Comparison of ENCODE assay signal across 12 cellular contexts in genomic region chr18:77123313-77124231, GRCh38. TPM values are rescaled to one million over a fixed set of nuclear protein-coding genes. Genes with fewer than 3 reads are reported as not detected.
A peak's percentile ranks its signal among the peaks of the same experiment; 100 is the strongest.
DNase-seq lines count a peak whose midpoint lies in the region; ATAC-seq and TF ChIP-seq lines count a peak whose summit lies in the region.
"Had no signal": no experiment of that assay in that cellular context is flagged by ENCODE, and none has a peak within 500 bp of the region (broad histone marks: within the 10 kb centered on the region; RNA-seq: fewer than 3 reads in every experiment).

No MANE protein-coding gene starts in this region.

- peaks cover 76% of the 10 kb centered on the region for H3K36me3 Mint-ChIP-seq in dendritic cell treated with granulocyte-macrophage colony-stimulating factor and Interleukin-4, amounts not matched to agents 40 ng/mL and 50 ng/mL, for 4 days (ENCODE audit: low read depth)
- peaks cover 28% of the 10 kb centered on the region for H3K36me3 Mint-ChIP-seq in stimulated activated memory B cell treated with anti-CD40 and anti-IgM and Interleukin-4, amounts not matched to agents 10 μg/mL and 1 μg/mL and 100 μg/mL, for 72 hours

- TF ChIP-seq POLR2A in ovary (IDR thresholded peaks at IDR 0.05): no peak

- H3K4me1 Mint-ChIP-seq in dendritic cell treated with granulocyte-macrophage colony-stimulating factor and Interleukin-4, amounts not matched to agents 40 ng/mL and 50 ng/mL, for 4 days (ENCODE audit: low read depth): peaks cover 92% of the 10 kb centered on the region
- peaks cover 99% of the 10 kb centered on the region for H3K4me1 Mint-ChIP-seq in stimulated activated memory B cell treated with anti-CD40 and anti-IgM and Interleukin-4, amounts not matched to agents 10 μg/mL and 1 μg/mL and 100 μg/mL, for 72 hours

- no peaks in the 10 kb centered on the region for H3K27me3 ChIP-seq in RWPE2 (ENCODE audit: insufficient read depth, poor library complexity, severe bottlenecking)
- H3K27me3 ChIP-seq in ovary: no peaks in the 10 kb centered on the region

- intact Hi-C loops in dendritic cell treated with granulocyte-macrophage colony-stimulating factor and Interleukin-4, amounts not matched to agents 40 ng/mL and 50 ng/mL, for 4 days (cut with micrococcal nuclease): no loop called here
- intact Hi-C loops in ovary (cut with DNase I): no loop called here

- H3K9me3 Mint-ChIP-seq in dendritic cell treated with granulocyte-macrophage colony-stimulating factor and Interleukin-4, amounts not matched to agents 40 ng/mL and 50 ng/mL, for 4 days: no peaks in the 10 kb centered on the region
- peaks cover 3% of the 10 kb centered on the region for H3K9me3 Mint-ChIP-seq in stimulated activated memory B cell treated with anti-CD40 and anti-IgM and Interleukin-4, amounts not matched to agents 10 μg/mL and 1 μg/mL and 100 μg/mL, for 72 hours

- peak; percentile 18 for DNase-seq in activated T-cell treated with anti-CD3 and anti-CD28 coated beads, Interleukin-2, amount 50 U/mL, for 1 hour
- no peak for DNase-seq in activated T-cell treated with anti-CD3 and anti-CD28 coated beads for 4 hours
- no peak for DNase-seq in RWPE2 (ENCODE audit: low spot score)
- no peak for DNase-seq in NCI-H1694 (lab: John Stamatoyannopoulos, UW)
- DNase-seq in ovary: no peak
- no peak for DNase-seq in NCI-H1694 treated with DMSO at 0.1 percent for 48 hours (lab: John Stamatoyannopoulos, UW)
- DNase-seq: ACHN, dorsolateral prefrontal cortex, left colon, NCI-H2227 treated with DMSO at 0.1 percent for 48 hours had no signal

- no peaks in the 10 kb centered on the region for H3K9me3 ChIP-seq in RWPE2 (ENCODE audit: severe bottlenecking)
- H3K9me3 ChIP-seq in ovary: no peaks in the 10 kb centered on the region

- no peak overlapping the region for H3K4me3 Mint-ChIP-seq in dendritic cell treated with granulocyte-macrophage colony-stimulating factor and Interleukin-4, amounts not matched to agents 40 ng/mL and 50 ng/mL, for 4 days
- peak overlapping the region; percentile 35 for H3K4me3 Mint-ChIP-seq in stimulated activated memory B cell treated with anti-CD40 and anti-IgM and Interleukin-4, amounts not matched to agents 10 μg/mL and 1 μg/mL and 100 μg/mL, for 72 hours

- H3K4me1 ChIP-seq in RWPE2 (ENCODE audit: insufficient read depth, poor library complexity, severe bottlenecking) (peaks cover 35% of the 10 kb centered on the region), ovary (ENCODE audit: insufficient read depth) (no peaks in the 10 kb centered on the region)

- peaks cover 13% of the 10 kb centered on the region for H3K36me3 ChIP-seq in RWPE2 (ENCODE audit: low read depth)
- H3K36me3 ChIP-seq in ovary: no peaks in the 10 kb centered on the region

- peak overlapping the region; percentile 0 for H3K27ac ChIP-seq in RWPE2 (ENCODE audit: poor library complexity, severe bottlenecking)
- no peak overlapping the region for H3K27ac ChIP-seq in ovary
- H3K27ac ChIP-seq: dorsolateral prefrontal cortex had no signal

- TF ChIP-seq CTCF in RWPE2 (IDR thresholded peaks at IDR 0.05; ENCODE audit: poor library complexity, severe bottlenecking) (no peak), ovary (IDR thresholded peaks at IDR 0.05) (no peak)

- no peaks in the 10 kb centered on the region for H3K27me3 Mint-ChIP-seq in dendritic cell treated with granulocyte-macrophage colony-stimulating factor and Interleukin-4, amounts not matched to agents 40 ng/mL and 50 ng/mL, for 4 days
- H3K27me3 Mint-ChIP-seq in stimulated activated memory B cell treated with anti-CD40 and anti-IgM and Interleukin-4, amounts not matched to agents 10 μg/mL and 1 μg/mL and 100 μg/mL, for 72 hours: no peaks in the 10 kb centered on the region

- TF ChIP-seq EP300 in ovary (IDR thresholded peaks at IDR 0.05): no peak

- H3K4me3 ChIP-seq in RWPE2 (ENCODE audit: severe bottlenecking) (no peak overlapping the region), ovary (no peak overlapping the region)
- H3K4me3 ChIP-seq: dorsolateral prefrontal cortex had no signal

- H3K27ac Mint-ChIP-seq in dendritic cell treated with granulocyte-macrophage colony-stimulating factor and Interleukin-4, amounts not matched to agents 40 ng/mL and 50 ng/mL, for 4 days: peak overlapping the region; percentile 43
- H3K27ac Mint-ChIP-seq in stimulated activated memory B cell treated with anti-CD40 and anti-IgM and Interleukin-4, amounts not matched to agents 10 μg/mL and 1 μg/mL and 100 μg/mL, for 72 hours: peak overlapping the region; percentile 93

- 90 to 94% (median 91%) methylated on average over 14 of the region's 14 CpGs for WGBS in ovary, 3 donors

- ATAC-seq in RWPE2 (ENCODE audit: low read depth): no peak
- no peak for ATAC-seq in stimulated activated memory B cell treated with anti-CD40 and anti-IgM and Interleukin-4, amounts not matched to agents 10 μg/mL and 1 μg/mL and 100 μg/mL, for 72 hours
- ATAC-seq: left colon had no signal

RNA-seq across cellular contexts. Expression of gene MBP, which starts 9.0 kb away (rescaled TPM):
- total RNA-seq in ovary: 10 to 100 TPM; 19.9 to 38.2 (median 24.2) TPM
- 10 to 100 TPM in 1 of 2 donors, 1 to 10 TPM in 1; 7.1 to 21.6 TPM for polyA plus RNA-seq in ovary
